ENCODE assay signal across 8 cellular contexts in the genomic region with DNA sequence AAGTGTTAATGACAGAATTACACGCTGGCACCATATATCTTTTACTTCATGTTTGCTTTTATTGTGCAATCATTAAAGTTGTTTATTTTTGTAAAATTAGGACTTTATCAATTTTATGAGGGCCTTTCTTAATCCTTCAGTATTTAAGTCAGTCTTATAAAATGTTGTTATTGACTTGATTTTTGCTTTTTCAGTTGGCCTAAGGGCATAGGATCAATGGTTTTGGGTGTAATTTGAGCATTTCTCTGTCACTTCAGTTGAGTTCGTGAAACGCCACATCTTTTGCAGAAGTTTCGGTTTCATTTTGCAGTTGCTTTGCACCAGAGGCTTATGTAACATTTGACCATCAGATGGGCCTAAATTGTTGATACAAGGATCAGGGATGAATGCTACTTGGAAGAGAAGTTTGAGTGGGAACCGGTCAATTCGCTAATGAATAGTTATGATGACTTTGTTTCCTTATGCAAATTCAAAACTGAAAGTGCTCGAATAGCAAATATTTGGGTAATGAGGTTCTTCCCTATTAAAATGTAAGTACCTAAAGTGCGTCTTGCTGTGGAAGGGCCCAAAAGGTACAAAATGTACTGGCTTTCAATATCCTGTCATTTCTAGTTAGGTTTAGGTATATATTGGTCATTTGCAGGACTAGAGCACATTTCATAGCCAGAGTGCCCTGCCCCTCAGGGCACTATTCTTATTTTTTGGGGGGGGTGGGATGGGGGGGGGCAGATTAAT.
A peak's percentile ranks its signal among the peaks of the same experiment; 100 is the strongest.
DNase-seq lines count a peak whose midpoint lies in the region; ATAC-seq, FAIRE-seq and TF ChIP-seq lines count a peak whose summit lies in the region.

No MANE protein-coding gene starts in this region.

- ATAC-seq in GM18511 (IDR thresholded peaks at IDR 0.05; ENCODE audit: unreplicated experiment) (peak; percentile 77), HG03064 (IDR thresholded peaks at IDR 0.05; ENCODE audit: low read depth, unreplicated experiment) (peak; percentile 59)

- FAIRE-seq in RCC 7860 (lab: Jason Lieb, UNC) = no peak

- peak; percentile 19 for DNase-seq in myocyte (ENCODE audit: low read depth)
- no peak for DNase-seq in stimulated activated CD4-positive, alpha-beta T cell treated with anti-CD3 and anti-CD28 coated beads, Interleukin-2, amount 100 ng/mL, for 48 hours
- no peak for DNase-seq in NCI-H446 (lab: John Stamatoyannopoulos, UW)
- no peak for DNase-seq in stimulated activated CD4-positive, alpha-beta T cell treated with anti-CD3 and anti-CD28 coated beads, Interleukin-1b, Interleukin-23, amount 100 ng/mL, for 48 hours
- no peak for DNase-seq in RCC 7860 (ENCODE audit: low spot score)

- no peak for TF ChIP-seq CTCF in VCaP (conservative IDR thresholded peaks at IDR 0.05)

- peak overlapping the region; percentile 33; the same call in 1 of the 2 replicates for H3K27ac ChIP-seq in VCaP
